Comparison of ENCODE assay signal across 1 cellular context in genomic region chr19:43474487-43474886, GRCh38.
TF ChIP-seq lines count a peak whose summit lies in the region.

No MANE protein-coding gene starts in this region.

TF ChIP-seq in GM12878, 131 proteins besides CTCF, POLR2A, EP300 and RAD21:
- TF ChIP-seq IKZF1 (conservative IDR thresholded peaks at IDR 0.05) (no peak), SMARCA5 (IDR thresholded peaks at IDR 0.05) (no peak), EZH2 (IDR thresholded peaks at IDR 0.05; ENCODE audit: borderline replicate concordance, control insufficient read depth, low read depth, low read length) (no peak), CBX5 (IDR thresholded peaks at IDR 0.05; ENCODE audit: low read depth) (no peak), ESRRA (IDR thresholded peaks at IDR 0.05; ENCODE audit: low read length) (no peak), POLR2AphosphoS2 (IDR thresholded peaks at IDR 0.05; ENCODE audit: low read depth, low read length) (no peak), CBX3 (IDR thresholded peaks at IDR 0.05; ENCODE audit: borderline replicate concordance, low read depth) (no peak), E4F1 (IDR thresholded peaks at IDR 0.05; ENCODE audit: borderline replicate concordance, partially characterized antibody) (no peak), YBX1 (IDR thresholded peaks at IDR 0.05) (no peak), RBBP5 (conservative IDR thresholded peaks at IDR 0.05) (no peak), WRNIP1 (IDR thresholded peaks at IDR 0.05; ENCODE audit: borderline replicate concordance, low read depth, low read length) (no peak), JUND (IDR thresholded peaks at IDR 0.05; ENCODE audit: low read depth, low read length) (no peak), CHD4 (IDR thresholded peaks at IDR 0.05) (no peak), RAD51 (IDR thresholded peaks at IDR 0.05) (no peak), ATF2 (IDR thresholded peaks at IDR 0.05; ENCODE audit: low read length) (no peak), NR2C2 (IDR thresholded peaks at IDR 0.05; ENCODE audit: borderline replicate concordance, control insufficient read depth, insufficient read length, low read depth) (no peak), IKZF2 (IDR thresholded peaks at IDR 0.05) (no peak), ZNF217 (IDR thresholded peaks at IDR 0.05) (no peak), TCF7 (IDR thresholded peaks at IDR 0.05; ENCODE audit: borderline replicate concordance) (no peak)
- TF ChIP-seq, protein P1, sequence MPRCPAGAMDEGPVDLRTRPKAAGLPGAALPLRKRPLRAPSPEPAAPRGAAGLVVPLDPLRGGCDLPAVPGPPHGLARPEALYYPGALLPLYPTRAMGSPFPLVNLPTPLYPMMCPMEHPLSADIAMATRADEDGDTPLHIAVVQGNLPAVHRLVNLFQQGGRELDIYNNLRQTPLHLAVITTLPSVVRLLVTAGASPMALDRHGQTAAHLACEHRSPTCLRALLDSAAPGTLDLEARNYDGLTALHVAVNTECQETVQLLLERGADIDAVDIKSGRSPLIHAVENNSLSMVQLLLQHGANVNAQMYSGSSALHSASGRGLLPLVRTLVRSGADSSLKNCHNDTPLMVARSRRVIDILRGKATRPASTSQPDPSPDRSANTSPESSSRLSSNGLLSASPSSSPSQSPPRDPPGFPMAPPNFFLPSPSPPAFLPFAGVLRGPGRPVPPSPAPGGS (IDR thresholded peaks at IDR 0.05; ENCODE audit: borderline replicate concordance, insufficient read depth, low read depth, low read length, poor library complexity, severe bottlenecking), result no peak
